ENCODE assay signal across 1 cellular context in the genomic region with DNA sequence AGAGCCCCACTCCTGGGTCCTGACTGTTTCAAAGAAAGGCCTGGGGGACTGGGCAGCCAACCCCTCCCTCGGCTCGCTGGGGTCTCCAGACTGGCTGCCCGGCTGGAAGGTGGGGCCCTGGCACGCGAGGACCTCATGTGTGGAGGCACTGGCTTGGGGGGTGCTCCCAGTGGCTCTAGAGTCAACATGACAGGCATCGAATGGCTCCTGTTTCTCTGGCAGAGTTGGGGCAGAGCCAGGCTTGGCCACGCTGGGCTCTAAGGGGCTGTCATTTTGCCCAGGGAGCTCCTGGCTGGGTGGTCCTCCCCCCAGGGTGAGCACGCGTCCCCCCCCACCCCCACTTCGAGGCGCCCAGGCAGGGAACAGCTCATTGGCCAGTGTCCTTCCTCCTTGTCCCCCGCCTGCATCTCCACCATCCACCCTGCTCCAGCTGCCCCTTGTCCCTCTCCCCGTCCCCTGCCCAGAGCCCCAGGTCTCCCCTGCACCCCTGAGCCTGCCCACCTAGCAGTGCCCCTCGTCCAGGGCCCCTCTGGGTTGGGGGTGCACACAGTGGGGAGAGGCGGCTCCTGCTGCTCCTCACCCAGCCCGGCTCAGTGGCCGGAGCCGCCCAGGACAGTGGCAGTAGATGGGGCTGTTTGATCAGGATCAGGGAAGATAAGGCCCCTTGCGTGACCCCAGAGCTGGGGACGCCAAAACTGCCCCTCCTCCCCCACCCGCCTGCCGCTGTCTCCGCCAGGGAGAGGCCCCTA.
TF ChIP-seq lines count a peak whose summit lies in the region.

No MANE protein-coding gene starts in this region.

TF ChIP-seq in HepG2, 621 proteins besides CTCF, POLR2A, EP300 and RAD21 (continued from another document):
- TF ChIP-seq, protein P1, sequence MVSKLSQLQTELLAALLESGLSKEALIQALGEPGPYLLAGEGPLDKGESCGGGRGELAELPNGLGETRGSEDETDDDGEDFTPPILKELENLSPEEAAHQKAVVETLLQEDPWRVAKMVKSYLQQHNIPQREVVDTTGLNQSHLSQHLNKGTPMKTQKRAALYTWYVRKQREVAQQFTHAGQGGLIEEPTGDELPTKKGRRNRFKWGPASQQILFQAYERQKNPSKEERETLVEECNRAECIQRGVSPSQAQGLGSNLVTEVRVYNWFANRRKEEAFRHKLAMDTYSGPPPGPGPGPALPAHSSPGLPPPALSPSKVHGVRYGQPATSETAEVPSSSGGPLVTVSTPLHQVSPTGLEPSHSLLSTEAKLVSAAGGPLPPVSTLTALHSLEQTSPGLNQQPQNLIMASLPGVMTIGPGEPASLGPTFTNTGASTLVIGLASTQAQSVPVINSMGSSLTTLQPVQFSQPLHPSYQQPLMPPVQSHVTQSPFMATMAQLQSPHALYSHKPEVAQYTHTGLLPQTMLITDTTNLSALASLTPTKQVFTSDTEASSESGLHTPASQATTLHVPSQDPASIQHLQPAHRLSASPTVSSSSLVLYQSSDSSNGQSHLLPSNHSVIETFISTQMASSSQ (IDR thresholded peaks at IDR 0.05; ENCODE audit: low read depth) = no peak
- TF ChIP-seq, protein P1 (CRISPR knock-in tag; IDR thresholded peaks at IDR 0.05; ENCODE audit: borderline replicate concordance) = no peak
- TF ChIP-seq RFX1 (IDR thresholded peaks at IDR 0.05) = no peak
TF ChIP-seq in HepG2: peak in this region for 16.
